1 cellular context compared by ENCODE assay signal in genomic region chr6:111677186-111677990, GRCh38.
TF ChIP-seq lines count a peak whose summit lies in the region.

No MANE protein-coding gene starts in this region.

TF ChIP-seq in GM23338, 12 proteins besides CTCF, POLR2A, EP300 and RAD21 (continued from another document):
- TF ChIP-seq REST (IDR thresholded peaks at IDR 0.05; ENCODE audit: unreplicated experiment) (no peak), ZNF114 (CRISPR knock-in tag; IDR thresholded peaks at IDR 0.05) (no peak), JUNB (IDR thresholded peaks at IDR 0.05; ENCODE audit: unreplicated experiment) (no peak), EZH2phosphoT487 (IDR thresholded peaks at IDR 0.05; ENCODE audit: unreplicated experiment) (no peak), STAT1 (IDR thresholded peaks at IDR 0.05; ENCODE audit: unreplicated experiment) (no peak), NANOG (IDR thresholded peaks at IDR 0.05; ENCODE audit: borderline replicate concordance) (no peak), ZNF331 (CRISPR knock-in tag; IDR thresholded peaks at IDR 0.05; ENCODE audit: low read depth) (no peak), POLR2AphosphoS5 (IDR thresholded peaks at IDR 0.05; ENCODE audit: low read depth) (no peak), CREB1 (CRISPR knock-in tag; IDR thresholded peaks at IDR 0.05; ENCODE audit: low read depth) (no peak)
